Comparison of ENCODE assay signal across 8 cellular contexts in genomic region chr16:57304169-57305061, GRCh38. TPM values are rescaled to one million over a fixed set of nuclear protein-coding genes. Genes with fewer than 3 reads are reported as not detected.
DNase-seq lines count a peak whose midpoint lies in the region; ATAC-seq and TF ChIP-seq lines count a peak whose summit lies in the region.

No MANE protein-coding gene starts in this region.

- H3K4me3 ChIP-seq in GM12865 (ENCODE audit: low read depth, low read length), result no peak overlapping the region
- no peak overlapping the region for H3K4me3 ChIP-seq in hepatocyte
- no peak overlapping the region for H3K4me3 ChIP-seq in spleen

- no peaks in the 10 kb centered on the region for H3K27me3 Mint-ChIP-seq in activated naive CD8-positive, alpha-beta T cell treated with anti-CD3 and anti-CD28 coated beads, Interleukin-2, amount 50 U/mL, for 24 hours

- peaks cover 20% of the 10 kb centered on the region for H3K4me1 Mint-ChIP-seq in activated naive CD8-positive, alpha-beta T cell treated with anti-CD3 and anti-CD28 coated beads, Interleukin-2, amount 50 U/mL, for 24 hours

- H3K9me3 ChIP-seq in hepatocyte (ENCODE audit: low read depth) (no peaks in the 10 kb centered on the region), spleen (no peaks in the 10 kb centered on the region)

- ATAC-seq in activated naive CD8-positive, alpha-beta T cell treated with anti-CD3 and anti-CD28 coated beads, Interleukin-2, amount 50 U/mL, for 24 hours, result no peak
- no peak for ATAC-seq in HG03457 (IDR thresholded peaks at IDR 0.05; ENCODE audit: unreplicated experiment)

- H3K79me2 ChIP-seq in hepatocyte, result no peaks in the 10 kb centered on the region

- H3K27ac Mint-ChIP-seq in activated naive CD8-positive, alpha-beta T cell treated with anti-CD3 and anti-CD28 coated beads, Interleukin-2, amount 50 U/mL, for 24 hours, result peak overlapping the region; percentile 31

- no peak overlapping the region for H3K4me3 Mint-ChIP-seq in activated naive CD8-positive, alpha-beta T cell treated with anti-CD3 and anti-CD28 coated beads, Interleukin-2, amount 50 U/mL, for 24 hours

- peak overlapping the region; percentile 22 for H3K4me2 ChIP-seq in hepatocyte

- H3K27me3 ChIP-seq in hepatocyte (no peaks in the 10 kb centered on the region), spleen (replicated peaks in 1 of 7) (peaks cover 0 to 25% (median 0%) of the 10 kb centered on the region in 7 donors)

- no peaks in the 10 kb centered on the region for H3K36me3 Mint-ChIP-seq in activated naive CD8-positive, alpha-beta T cell treated with anti-CD3 and anti-CD28 coated beads, Interleukin-2, amount 50 U/mL, for 24 hours (ENCODE audit: low read depth)

- H2AFZ ChIP-seq in hepatocyte, result no peak overlapping the region

- H3K27ac ChIP-seq in hepatocyte (peak overlapping the region; percentile 95), spleen (peak overlapping the region in 2 of 8 donors; percentile 23 to 24)

- no peak for TF ChIP-seq POLR2A in spleen (IDR thresholded peaks at IDR 0.05)

- DNase-seq in GM12865 (ENCODE audit: low read depth) (peak; percentile 82), hepatocyte (ENCODE audit: low spot score) (peak; percentile 88), spleen (peak; percentile 55), foreskin melanocyte (no peak), NCI-H187 treated with DMSO at 0.1 percent for 48 hours (lab: John Stamatoyannopoulos, UW) (no peak), SIG-M5 (lab: John Stamatoyannopoulos, UW) (no peak)
- DNase-seq in activated naive CD8-positive, alpha-beta T cell treated with anti-CD3 and anti-CD28 coated beads, Interleukin-2, amount 50 U/mL, for 24 hours, result no peak

- peaks cover 12% of the 10 kb centered on the region for H3K4me1 ChIP-seq in hepatocyte (ENCODE audit: insufficient read depth)
- H3K4me1 ChIP-seq in spleen, result peaks cover 4 to 29% (median 19%) of the 10 kb centered on the region in 6 donors

- H3K9me3 Mint-ChIP-seq in activated naive CD8-positive, alpha-beta T cell treated with anti-CD3 and anti-CD28 coated beads, Interleukin-2, amount 50 U/mL, for 24 hours, result no peaks in the 10 kb centered on the region

- H3K9me2 ChIP-seq in hepatocyte (replicated peaks; ENCODE audit: insufficient read depth), result no peaks in the 10 kb centered on the region

- intact Hi-C loops in spleen (cut with DNase I; ENCODE audit: low total_unique reads), result loop anchor here (5.0 kb wide), 1 partner anchor 213 kb away; no protein-coding TSS in a partner anchor

- no peaks in the 10 kb centered on the region for H4K20me1 ChIP-seq in hepatocyte (ENCODE audit: insufficient read depth, poor library complexity, severe bottlenecking)

- H3K36me3 ChIP-seq in hepatocyte (replicated peaks; ENCODE audit: insufficient read depth, low read depth) (no peaks in the 10 kb centered on the region), spleen (no peaks in the 10 kb centered on the region)

- TF ChIP-seq CTCF in GM12865 (IDR thresholded peaks at IDR 0.05; ENCODE audit: insufficient read depth, low read depth, low read length, missing control alignments) (no peak), hepatocyte (IDR thresholded peaks at IDR 0.05; ENCODE audit: poor library complexity) (no peak), spleen (IDR thresholded peaks at IDR 0.05 in 8 of 11, conservative IDR thresholded peaks at IDR 0.05 in 3 of 11) (no peak)

- WGBS in hepatocyte (ENCODE audit: low lambda C conversion rate, missing lambda C conversion rate), result 80% methylated on average over 16 of the region's 16 CpGs
- WGBS in spleen, 5 donors, result 69 to 79% (median 75%) methylated on average over 16 of the region's 16 CpGs

RNA-seq across cellular contexts. Expression of gene PLLP, which starts 19.9 kb away (rescaled TPM):
- total RNA-seq in hepatocyte (42.3 and 49.5 TPM in 2 replicates), spleen (10 to 100 TPM in 6 of 7 donors, 1 to 10 TPM in 1; 9.6 to 53.1 (median 29.1) TPM)
- polyA plus RNA-seq in hepatocyte (31.0 and 38.7 TPM in 2 replicates), spleen (10 to 100 TPM in 1 of 3 donors, 1 to 10 TPM in 2; 4.7 to 19.1 (median 7.0) TPM)

RNA-seq across cellular contexts. Expression of gene CCL22, which starts 54.2 kb away (rescaled TPM):
- 0.13 TPM in 1 of 2 replicates, not detected in the other for total RNA-seq in hepatocyte
- polyA plus RNA-seq in hepatocyte, result not detected in 2 replicates
- 1 to 10 TPM in 5 of 7 donors, under 1 TPM in 2; 0.51 to 6.9 (median 1.9) TPM for total RNA-seq in spleen
- 1 to 10 TPM; 1.0 to 1.9 (median 1.6) TPM for polyA plus RNA-seq in spleen

RNA-seq across cellular contexts. Expression of gene ARL2BP, which starts 59.4 kb away (rescaled TPM):
- total RNA-seq in hepatocyte, result 92.6 and 105 TPM in 2 replicates
- 102 and 104 TPM in 2 replicates for polyA plus RNA-seq in hepatocyte
- total RNA-seq in spleen, result 10 to 100 TPM; 38.0 to 84.6 (median 62.4) TPM
- 10 to 100 TPM; 30.1 to 65.1 (median 35.7) TPM for polyA plus RNA-seq in spleen

Comparison
In these comparisons a context has a peak if more than half of its experiments do, and no peak if none do; other contexts are left out.
1. DNase-seq: peak in GM12865 (single experiment), hepatocyte (single experiment) and spleen (single experiment); none in activated naive CD8-positive, alpha-beta T cell treated with anti-CD3 and anti-CD28 coated beads, Interleukin-2, amount 50 U/mL, for 24 hours (single experiment), foreskin melanocyte (single experiment), NCI-H187 treated with DMSO at 0.1 percent for 48 hours (single experiment) and SIG-M5 (single experiment).